In genomic region chrX:17040711-17041110, GRCh38 we compare ENCODE assay signal across 32 cellular contexts.
"Had no signal": no experiment of that assay in that cellular context is flagged by ENCODE, and none has a peak within 500 bp of the region (broad histone marks: within the 10 kb centered on the region; RNA-seq: fewer than 3 reads in every experiment).

No MANE protein-coding gene starts in this region.

- FAIRE-seq: bronchial epithelial cell, TTC549 had no signal

- ATAC-seq: activated CD4-positive, alpha-beta T cell treated with anti-CD3 and anti-CD28 coated beads for 36 hours; activated CD4-positive, CD25-positive, alpha-beta regulatory T cell treated with anti-CD3 and anti-CD28 coated beads, Interleukin-2, amount 50 U/mL, for 24 hours; activated CD8-positive, alpha-beta T cell treated with anti-CD3 and anti-CD28 coated beads, Interleukin-2, amount 10 ng/mL, durations not matched to agents 7 days and 5 days; WTC11 had no signal

- H3K9ac ChIP-seq: SK-N-SH had no signal

- H3K9me3 ChIP-seq: ascending aorta, MG63, SJSA1, SK-N-SH had no signal

- H3K9me2 ChIP-seq: SK-N-SH had no signal

- H3K27me3 ChIP-seq: ascending aorta, MG63, SJSA1 had no signal

- H3K4me1 ChIP-seq: SJSA1 had no signal

- H3K36me3 ChIP-seq: ascending aorta, MG63, SJSA1 had no signal

- H3K4me3 ChIP-seq: ascending aorta, MG63, SJSA1 had no signal

- H3K4me2 ChIP-seq: SK-N-SH had no signal

- H3K27ac ChIP-seq: ascending aorta, SJSA1 had no signal

- DNase-seq: activated CD4-positive, alpha-beta T cell treated with anti-CD3 and anti-CD28 coated beads for 36 hours; activated CD4-positive, alpha-beta T cell treated with anti-CD3 and anti-CD28 coated beads, Interleukin-2, amount 10 ng/mL, durations not matched to agents 7 days and 5 days; activated CD4-positive, alpha-beta T cell treated with anti-CD3 and anti-CD28 coated beads, Interleukin-2, amount 50 U/mL, for 48 hours; activated CD8-positive, alpha-beta T cell treated with anti-CD3 and anti-CD28 coated beads, Interleukin-2, amount 10 ng/mL, durations not matched to agents 7 days and 5 days; activated gamma-delta T cell; activated naive CD4-positive, alpha-beta T cell treated with Interleukin-2 at 50 U/mL for 16 hours; activated naive CD8-positive, alpha-beta T cell treated with anti-CD3 and anti-CD28 coated beads, Interleukin-2, amount 10 ng/mL, durations not matched to agents 7 days and 5 days; activated T-cell treated with anti-CD3 and anti-CD28 coated beads, Interleukin-2, amount 50 U/mL, for 24 hours; amygdala; caudate nucleus; Karpas-422; KBM-7; MG63; NCI-H1048; NCI-H1105 treated with DMSO at 0.1 percent for 48 hours; NCI-H1436 treated with DMSO at 0.1 percent for 48 hours; NCI-H1694 treated with DMSO at 0.1 percent for 48 hours; NCI-H2029; NCI-H2171; NCI-H510A; NCI-H526; NCI-H748 treated with DMSO at 0.1 percent for 48 hours; NK-92 treated with Interleukin-12 subunit alpha and Interleukin-12 subunit beta, amount 100 ng/mL, for 24 hours; RPMI8226; SHP77 treated with DMSO at 0.1 percent for 48 hours; SK-N-SH had no signal
